Comparison of ENCODE assay signal across 8 cellular contexts in the genomic region with DNA sequence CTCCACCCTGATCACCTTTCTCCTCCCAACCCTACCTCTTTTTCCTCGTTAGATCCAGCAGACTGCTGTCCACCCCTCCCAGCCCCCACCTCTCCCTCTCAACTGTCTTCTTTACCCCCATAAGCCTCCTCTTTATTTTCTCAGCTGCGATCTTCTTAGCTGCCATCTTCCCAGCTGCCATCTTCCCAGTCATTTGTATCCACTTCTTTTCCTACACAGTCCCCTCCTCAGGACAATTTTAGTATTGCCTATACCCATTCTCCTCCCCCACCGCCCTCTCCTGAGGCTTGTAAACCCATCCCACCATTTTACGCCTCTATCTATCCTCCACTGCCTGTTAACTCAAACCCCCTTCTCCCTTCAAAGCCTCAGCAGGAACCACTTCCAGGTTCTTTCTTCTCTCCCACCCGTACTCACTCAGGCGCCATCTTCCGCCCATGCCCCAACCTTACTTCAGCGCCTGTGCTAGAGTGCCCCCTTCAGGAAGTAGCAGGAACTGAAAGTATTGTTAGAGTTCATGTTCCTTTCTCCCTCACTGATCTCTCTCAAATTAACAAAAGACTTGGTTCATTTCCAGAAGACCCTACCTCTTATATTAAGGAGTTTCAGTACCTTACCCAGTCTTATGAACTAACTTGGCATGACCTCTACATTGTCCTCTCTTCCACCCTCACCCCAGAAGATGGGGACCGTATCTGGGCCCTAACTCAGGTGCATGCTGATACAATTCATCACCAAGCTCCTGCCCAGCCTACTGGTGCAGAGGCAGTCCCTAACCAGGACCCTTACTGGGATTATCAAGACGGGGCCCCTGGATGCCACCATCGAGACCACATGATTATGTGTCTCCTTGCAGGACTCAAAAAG.
DNase-seq lines count a peak whose midpoint lies in the region; ATAC-seq and TF ChIP-seq lines count a peak whose summit lies in the region.

No MANE protein-coding gene starts in this region.

- H3K4me3 ChIP-seq in LNCaP clone FGC (ENCODE audit: low read depth, low read length) (no peak overlapping the region), mammary epithelial cell (replicated peaks in 1 of 3; ENCODE audit: insufficient read depth in 1 of 3, low read depth in 2 of 3, low read length in 3 of 3) (no peak overlapping the region), dorsolateral prefrontal cortex (no peak overlapping the region)

- peaks cover 14% of the 10 kb centered on the region for H3K9me3 Mint-ChIP-seq in activated CD4-positive, alpha-beta T cell treated with anti-CD3 and anti-CD28 coated beads for 36 hours (ENCODE audit: low read depth)
- peaks cover 7 to 11% of the 10 kb centered on the region in 2 donors for H3K9me3 Mint-ChIP-seq in effector memory CD8-positive, alpha-beta T cell

- no peaks in the 10 kb centered on the region for H3K36me3 ChIP-seq in mammary epithelial cell (ENCODE audit: insufficient read depth, low read length)

- no peak overlapping the region for H3K27ac ChIP-seq in mammary epithelial cell (ENCODE audit: insufficient read depth, low read depth, low read length)
- no peak overlapping the region for H3K27ac ChIP-seq in dorsolateral prefrontal cortex

- 45% methylated on average over 9 of the region's 11 CpGs for WGBS in mammary epithelial cell (ENCODE audit: low coverage, missing lambda C conversion rate)

- POLR2A ChIA-PET in activated CD4-positive, alpha-beta T cell treated with anti-CD3 and anti-CD28 coated beads for 36 hours (lab: Charles Lee), result no interaction called here

- H4K20me1 ChIP-seq in mammary epithelial cell (ENCODE audit: insufficient read depth, low read length), result no peaks in the 10 kb centered on the region

- H3K27me3 Mint-ChIP-seq in activated CD4-positive, alpha-beta T cell treated with anti-CD3 and anti-CD28 coated beads for 36 hours, result no peaks in the 10 kb centered on the region
- peaks cover 7% of the 10 kb centered on the region in 2 donors for H3K27me3 Mint-ChIP-seq in effector memory CD8-positive, alpha-beta T cell

- H3K4me2 ChIP-seq in mammary epithelial cell (ENCODE audit: insufficient read depth, low read depth, low read length), result no peak overlapping the region

- intact Hi-C loops in activated CD4-positive, alpha-beta T cell treated with anti-CD3 and anti-CD28 coated beads for 36 hours (cut with DNase I, micrococcal nuclease), result loop anchor here (2.0 kb wide), 2 partner anchors 63 to 393 kb away; no protein-coding TSS in a partner anchor
- intact Hi-C loops in mammary epithelial cell (cut with micrococcal nuclease), result loop anchor here (1.0 to 2.0 kb wide), 2 partner anchors 64 to 391 kb away; a partner anchor contains a TSS
- intact Hi-C loops in dorsolateral prefrontal cortex (cut with DNase I), result no loop called here

- TF ChIP-seq CTCF in LNCaP clone FGC (IDR thresholded peaks at IDR 0.05; ENCODE audit: control insufficient read depth, extremely low read depth, insufficient read depth) (peak; percentile 66), mammary epithelial cell (conservative IDR thresholded peaks at IDR 0.05 in 1 of 2, IDR thresholded peaks at IDR 0.05 in 1 of 2; ENCODE audit: extremely low read depth in 1 of 2, insufficient read depth in 1 of 2, low read depth in 1 of 2, low read length in 2 of 2) (peak; percentile 67 to 79), dorsolateral prefrontal cortex (IDR thresholded peaks at IDR 0.05 in 54 of 56, conservative IDR thresholded peaks at IDR 0.05 in 2 of 56; ENCODE audit: low read depth in 1 of 56, partially characterized antibody in 56 of 56) (peak in 3 of 56 donors; percentile 6 to 29 (median 18))

- BruUV-seq in mammary epithelial cell (replicated peaks; lab: Mats Ljungman, UMichigan), result no TSS peak

- CTCF ChIA-PET in activated CD4-positive, alpha-beta T cell treated with anti-CD3 and anti-CD28 coated beads for 36 hours (lab: Charles Lee), result interaction anchor here (0.7 to 0.9 kb wide), 2 partner anchors 13 to 560 kb away, joined by 3 read pairs; no protein-coding TSS in a partner anchor
- CTCF ChIA-PET in mammary epithelial cell (lab: Charles Lee; ENCODE audit: low non-redundant PET), result interaction anchor here (0.7 kb wide), 1 partner anchor 63 kb away, joined by 3 read pairs; no protein-coding TSS in a partner anchor

- dilution Hi-C loops in mammary epithelial cell (cut with HindIII; ENCODE audit: low sequenced_read_pairs), result loop anchor here (5.0 kb wide), 1 partner anchor 56 kb away; no protein-coding TSS in a partner anchor

- H3K36me3 Mint-ChIP-seq in activated CD4-positive, alpha-beta T cell treated with anti-CD3 and anti-CD28 coated beads for 36 hours (ENCODE audit: low read depth), result no peaks in the 10 kb centered on the region
- no peaks in the 10 kb centered on the region for H3K36me3 Mint-ChIP-seq in effector memory CD8-positive, alpha-beta T cell (ENCODE audit: insufficient read depth)

- H3K4me1 ChIP-seq in mammary epithelial cell (ENCODE audit: insufficient read depth, low read length), result peaks cover 8% of the 10 kb centered on the region

- peaks cover 2% of the 10 kb centered on the region for H3K4me1 Mint-ChIP-seq in activated CD4-positive, alpha-beta T cell treated with anti-CD3 and anti-CD28 coated beads for 36 hours
- peaks cover 0 to 2% of the 10 kb centered on the region in 2 donors for H3K4me1 Mint-ChIP-seq in effector memory CD8-positive, alpha-beta T cell (ENCODE audit: low read depth in 2 of 2)

- H3K4me3 Mint-ChIP-seq in activated CD4-positive, alpha-beta T cell treated with anti-CD3 and anti-CD28 coated beads for 36 hours, result no peak overlapping the region
- no peak overlapping the region for H3K4me3 Mint-ChIP-seq in effector memory CD8-positive, alpha-beta T cell

- DNase-seq in activated CD4-positive, alpha-beta T cell treated with anti-CD3 and anti-CD28 coated beads for 36 hours, result peak; percentile 52
- no peak for DNase-seq in activated CD4-positive, alpha-beta T cell treated with anti-CD3 and anti-CD28 coated beads for 1 hour
- DNase-seq in LNCaP clone FGC (ENCODE audit: low read depth) (no peak), mammary epithelial cell (peak; percentile 18), renal cortical epithelial cell (ENCODE audit: low read depth) (peak; percentile 8), dorsolateral prefrontal cortex (no peak)
- DNase-seq in effector memory CD8-positive, alpha-beta T cell, result no peak

- H3K9me3 ChIP-seq in mammary epithelial cell (replicated peaks; ENCODE audit: insufficient read depth, low read length), result peaks cover 6% of the 10 kb centered on the region

- peak overlapping the region; percentile 76 for H2AFZ ChIP-seq in mammary epithelial cell (ENCODE audit: low read depth, low read length)

- in situ Hi-C loops in mammary epithelial cell (cut with MboI; ENCODE audit: low sequenced_read_pairs in 2 of 2), result loop anchor here (5.0 to 10.0 kb wide), 2 partner anchors 61 to 63 kb away; no protein-coding TSS in a partner anchor

- no peak for ATAC-seq in activated CD4-positive, alpha-beta T cell treated with anti-CD3 and anti-CD28 coated beads for 36 hours
- ATAC-seq in GM21825 (IDR thresholded peaks at IDR 0.05; ENCODE audit: unreplicated experiment), result no peak
- ATAC-seq in effector memory CD8-positive, alpha-beta T cell (replicated peaks), result no peak

- H3K79me2 ChIP-seq in mammary epithelial cell (ENCODE audit: insufficient read depth, low read length), result no peaks in the 10 kb centered on the region

- no peak overlapping the region for H3K27ac Mint-ChIP-seq in activated CD4-positive, alpha-beta T cell treated with anti-CD3 and anti-CD28 coated beads for 36 hours
- H3K27ac Mint-ChIP-seq in effector memory CD8-positive, alpha-beta T cell, result peak overlapping the region in 1 of 2 donors; percentile 64

- H3K9ac ChIP-seq in mammary epithelial cell (ENCODE audit: insufficient read depth, low read length), result no peak overlapping the region

- no peaks in the 10 kb centered on the region for H3K27me3 ChIP-seq in mammary epithelial cell (ENCODE audit: insufficient read depth, low read length)
- H3K27me3 ChIP-seq in dorsolateral prefrontal cortex, result peaks cover 0 to 3% (median 0%) of the 10 kb centered on the region in 45 donors

Comparison
In these comparisons a context has a peak if more than half of its experiments do, and no peak if none do; other contexts are left out.
1. DNase-seq: peak in activated CD4-positive, alpha-beta T cell treated with anti-CD3 and anti-CD28 coated beads for 36 hours (single experiment), mammary epithelial cell (single experiment) and renal cortical epithelial cell (single experiment); none in activated CD4-positive, alpha-beta T cell treated with anti-CD3 and anti-CD28 coated beads for 1 hour (single experiment), LNCaP clone FGC (single experiment), effector memory CD8-positive, alpha-beta T cell (0 of 3) and dorsolateral prefrontal cortex (0 of 10).
2. intact Hi-C loops: an anchor here in activated CD4-positive, alpha-beta T cell treated with anti-CD3 and anti-CD28 coated beads for 36 hours (2.0 kb wide) and mammary epithelial cell (1.0 to 2.0 kb wide); none called in dorsolateral prefrontal cortex.